Comparison of ENCODE assay signal across 1 cellular context in genomic region chr2:131447981-131448380, GRCh38. TPM values are rescaled to one million over a fixed set of nuclear protein-coding genes. Genes with fewer than 3 reads are reported as not detected.
"Had no signal": no experiment of that assay in that cellular context is flagged by ENCODE, and none has a peak within 500 bp of the region (broad histone marks: within the 10 kb centered on the region; RNA-seq: fewer than 3 reads in every experiment).

No MANE protein-coding gene starts in this region.

RNA-seq across cellular contexts. Expression of gene TUBA3D, which starts 27.9 kb away (rescaled TPM):
- polyA plus RNA-seq: SK-N-SH had no signal
